ENCODE assay signal across 1 cellular context in genomic region chr2:207681431-207681830, GRCh38.
TF ChIP-seq lines count a peak whose summit lies in the region.

No MANE protein-coding gene starts in this region.

TF ChIP-seq in H1, 55 proteins besides CTCF, POLR2A, EP300 and RAD21:
- TF ChIP-seq SP2 (IDR thresholded peaks at IDR 0.05; ENCODE audit: low read length) (no peak), CTBP2 (IDR thresholded peaks at IDR 0.05; ENCODE audit: borderline replicate concordance, insufficient read depth, insufficient read length, low read length) (no peak), SP1 (IDR thresholded peaks at IDR 0.05; ENCODE audit: low read depth, low read length) (no peak), YY1 (IDR thresholded peaks at IDR 0.05; ENCODE audit: low read depth, low read length) (peak; percentile 23; the same call in 1 of the 2 replicates), ATF2 (IDR thresholded peaks at IDR 0.05; ENCODE audit: low read length) (no peak), ZNF274 (IDR thresholded peaks at IDR 0.05; ENCODE audit: borderline replicate concordance, extremely low read depth, low read length) (no peak), MAX (IDR thresholded peaks at IDR 0.05) (peak; percentile 32; the same call in 1 of the 2 replicates)
TF ChIP-seq in H1: peak in this region for 2.
